In the genomic region with DNA sequence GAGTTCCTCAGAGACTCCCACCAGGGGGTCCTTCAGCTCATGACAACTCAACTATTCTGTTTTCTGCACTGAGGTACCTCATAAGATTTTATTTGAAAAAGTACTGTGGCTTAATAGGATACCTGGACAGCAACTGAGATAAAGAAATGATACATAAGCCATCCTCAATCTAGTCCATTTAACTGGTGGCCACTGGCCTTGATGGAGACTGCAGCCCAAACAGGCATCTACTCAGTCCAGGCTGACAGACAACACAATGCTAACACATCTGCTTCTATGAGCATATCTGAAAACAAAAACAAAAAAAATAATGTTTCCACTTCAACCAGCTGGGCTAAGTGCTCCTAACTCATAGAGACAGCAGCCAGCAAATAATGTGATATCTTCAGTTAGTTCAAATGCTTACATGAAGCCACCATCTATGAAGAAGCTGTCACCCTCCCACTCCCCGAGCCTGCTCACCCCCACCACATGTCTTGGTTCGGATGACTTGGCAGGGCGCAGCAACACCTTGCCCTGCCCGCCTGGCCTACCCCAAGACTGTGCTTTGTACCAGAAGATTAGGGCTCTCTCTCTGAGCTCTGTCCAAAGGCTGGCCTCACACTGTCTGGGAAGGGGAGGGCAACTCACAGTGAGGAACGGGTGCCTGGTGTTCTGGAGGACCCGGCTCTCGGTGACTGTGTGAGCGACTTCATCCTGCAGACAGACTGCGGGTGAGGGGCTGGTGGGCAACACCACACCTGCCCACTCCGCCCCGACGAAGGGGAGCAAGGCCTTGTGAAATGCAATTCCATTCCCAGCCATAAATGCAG, we compare ENCODE assay signal across 34 cellular contexts. TPM values are rescaled to one million over a fixed set of nuclear protein-coding genes. Genes with fewer than 3 reads are reported as not detected.
"Had no signal": no experiment of that assay in that cellular context is flagged by ENCODE, and none has a peak within 500 bp of the region (broad histone marks: within the 10 kb centered on the region; RNA-seq: fewer than 3 reads in every experiment).

No MANE protein-coding gene starts in this region.

- H3K36me3 ChIP-seq: breast epithelium had no signal

- ATAC-seq: activated CD8-positive, alpha-beta T cell treated with anti-CD3 and anti-CD28 coated beads for 36 hours; body of pancreas had no signal

- H3K4me3 Mint-ChIP-seq: activated CD4-positive, alpha-beta T cell treated with anti-CD3 and anti-CD28 coated beads, Interleukin-2, amount 10 ng/mL, durations not matched to agents 24 days and 14 days; activated CD8-positive, alpha-beta T cell treated with anti-CD3 and anti-CD28 coated beads for 36 hours; activated naive CD4-positive, alpha-beta T cell treated with anti-CD3 and anti-CD28 coated beads for 36 hours; activated naive CD8-positive, alpha-beta T cell treated with anti-CD3 and anti-CD28 coated beads, Interleukin-2, amount 10 ng/mL, durations not matched to agents 7 days and 5 days; activated T-helper 1 cell treated with anti-CD3 and anti-CD28 coated beads, Interleukin-12 subunit alpha, Interleukin-12 subunit beta, Interleukin-2, Interleukin-4 antibody, amounts not matched to agents 30 ng/mL and 10 ng/mL and 1 ng/mL, durations not matched to agents 14 hours and 24 hours and 36 hours had no signal

- H3K27me3 Mint-ChIP-seq: activated CD4-positive, alpha-beta T cell treated with anti-CD3 and anti-CD28 coated beads, Interleukin-2, amount 10 ng/mL, durations not matched to agents 24 days and 14 days; activated CD8-positive, alpha-beta T cell treated with anti-CD3 and anti-CD28 coated beads for 36 hours; activated naive CD8-positive, alpha-beta T cell treated with anti-CD3 and anti-CD28 coated beads, Interleukin-2, amount 10 ng/mL, durations not matched to agents 7 days and 5 days had no signal

- H3K9me3 ChIP-seq: adrenal gland, body of pancreas, breast epithelium, SJCRH30 had no signal

- H3K9me3 Mint-ChIP-seq: activated CD4-positive, alpha-beta T cell treated with anti-CD3 and anti-CD28 coated beads, Interleukin-2, amount 10 ng/mL, durations not matched to agents 24 days and 14 days; activated CD8-positive, alpha-beta T cell treated with anti-CD3 and anti-CD28 coated beads for 36 hours; activated naive CD4-positive, alpha-beta T cell treated with anti-CD3 and anti-CD28 coated beads for 36 hours; activated naive CD8-positive, alpha-beta T cell treated with anti-CD3 and anti-CD28 coated beads, Interleukin-2, amount 10 ng/mL, durations not matched to agents 7 days and 5 days; activated T-helper 1 cell treated with anti-CD3 and anti-CD28 coated beads, Interleukin-12 subunit alpha, Interleukin-12 subunit beta, Interleukin-2, Interleukin-4 antibody, amounts not matched to agents 30 ng/mL and 10 ng/mL and 1 ng/mL, durations not matched to agents 14 hours and 24 hours and 36 hours had no signal

- H3K27ac ChIP-seq: adrenal gland, body of pancreas, breast epithelium, KMS-11, PC-9, RWPE1, SJCRH30, SK-N-MC had no signal

- DNase-seq: activated CD4-positive, alpha-beta T cell treated with anti-CD3 and anti-CD28 coated beads, Interleukin-2, amount 10 ng/mL, durations not matched to agents 24 days and 14 days; activated CD4-positive, alpha-beta T cell treated with anti-CD3 and anti-CD28 coated beads, Interleukin-2, amount 50 U/mL, for 4 hours; activated CD8-positive, alpha-beta T cell treated with anti-CD3 and anti-CD28 coated beads for 36 hours; activated gamma-delta T cell treated with Interleukin-2 at 50 U/mL for 16 hours; activated naive CD4-positive, alpha-beta T cell treated with anti-CD3 and anti-CD28 coated beads for 36 hours; activated naive CD8-positive, alpha-beta T cell treated with anti-CD3 and anti-CD28 coated beads, Interleukin-2, amount 10 ng/mL, durations not matched to agents 7 days and 5 days; activated T-cell treated with anti-CD3 and anti-CD28 coated beads, Interleukin-2, amount 50 U/mL, for 1 hour; adrenal gland; body of pancreas; MM.1S; MV-4-11; NCI-H1092; NCI-H1436 treated with DMSO at 0.1 percent for 48 hours; NCI-H1694 treated with DMSO at 0.1 percent for 48 hours; NCI-H2029; NCI-H345; NCI-H526; NCI-H748 treated with DMSO at 0.1 percent for 48 hours; NK-92 treated with Interleukin-12 subunit alpha and Interleukin-12 subunit beta, amount 100 ng/mL, for 24 hours; PC-9; SHP77; SJCRH30; T1000 had no signal

- H3K4me3 ChIP-seq: adrenal gland, body of pancreas, breast epithelium, PC-9, SJCRH30, SK-N-MC had no signal

- H3K27ac Mint-ChIP-seq: activated CD4-positive, alpha-beta T cell treated with anti-CD3 and anti-CD28 coated beads, Interleukin-2, amount 10 ng/mL, durations not matched to agents 24 days and 14 days; activated CD8-positive, alpha-beta T cell treated with anti-CD3 and anti-CD28 coated beads for 36 hours; activated naive CD4-positive, alpha-beta T cell treated with anti-CD3 and anti-CD28 coated beads for 36 hours; activated naive CD8-positive, alpha-beta T cell treated with anti-CD3 and anti-CD28 coated beads, Interleukin-2, amount 10 ng/mL, durations not matched to agents 7 days and 5 days; activated T-helper 1 cell treated with anti-CD3 and anti-CD28 coated beads, Interleukin-12 subunit alpha, Interleukin-12 subunit beta, Interleukin-2, Interleukin-4 antibody, amounts not matched to agents 30 ng/mL and 10 ng/mL and 1 ng/mL, durations not matched to agents 14 hours and 24 hours and 36 hours had no signal

- H3K4me1 ChIP-seq: body of pancreas, SJCRH30 had no signal

- H3K27me3 ChIP-seq: adrenal gland, body of pancreas, breast epithelium, SJCRH30 had no signal

- H3K4me1 Mint-ChIP-seq: activated naive CD8-positive, alpha-beta T cell treated with anti-CD3 and anti-CD28 coated beads, Interleukin-2, amount 10 ng/mL, durations not matched to agents 7 days and 5 days had no signal

RNA-seq across cellular contexts. Expression of gene CCNP, which starts 13.1 kb away (rescaled TPM):
- total RNA-seq: activated CD8-positive, alpha-beta memory T cell treated with anti-CD3 and anti-CD28 coated beads for 36 hours; activated CD8-positive, alpha-beta T cell treated with anti-CD3 and anti-CD28 coated beads for 36 hours; activated naive CD4-positive, alpha-beta T cell treated with anti-CD3 and anti-CD28 coated beads for 36 hours; activated T-helper 1 cell treated with anti-CD3 and anti-CD28 coated beads, Interleukin-12 subunit alpha, Interleukin-12 subunit beta, Interleukin-2, Interleukin-4 antibody, amounts not matched to agents 30 ng/mL and 10 ng/mL and 1 ng/mL, durations not matched to agents 14 hours and 24 hours and 36 hours; body of pancreas; LHCN-M2; SJCRH30 had no signal

RNA-seq across cellular contexts. Expression of gene TTC9B, which starts 21.4 kb away (rescaled TPM):
- total RNA-seq: activated CD4-positive, alpha-beta T cell treated with anti-CD3 and anti-CD28 coated beads, Interleukin-2, amount 10 ng/mL, durations not matched to agents 24 days and 14 days; activated CD8-positive, alpha-beta memory T cell treated with anti-CD3 and anti-CD28 coated beads for 36 hours; activated CD8-positive, alpha-beta T cell treated with anti-CD3 and anti-CD28 coated beads for 36 hours; activated naive CD4-positive, alpha-beta T cell treated with anti-CD3 and anti-CD28 coated beads for 36 hours; activated naive CD8-positive, alpha-beta T cell treated with anti-CD3 and anti-CD28 coated beads, Interleukin-2, amount 10 ng/mL, durations not matched to agents 7 days and 5 days; activated T-helper 1 cell treated with anti-CD3 and anti-CD28 coated beads, Interleukin-12 subunit alpha, Interleukin-12 subunit beta, Interleukin-2, Interleukin-4 antibody, amounts not matched to agents 30 ng/mL and 10 ng/mL and 1 ng/mL, durations not matched to agents 14 hours and 24 hours and 36 hours; astrocyte; body of pancreas; LHCN-M2; NCI-H460; SJCRH30; T-helper 1 cell treated with Interleukin-12 subunit alpha and Interleukin-12 subunit beta and Interleukin-4 antibody, amounts not matched to agents 30 ng/mL and 1 ng/mL, for 36 hours; T-helper 2 cell treated with Interferon-gamma antibody and Interleukin-4, amounts not matched to agents 100 ng/mL and 5 ng/mL, for 36 hours had no signal
